In genomic region chr16:12379318-12379717, GRCh38 we compare ENCODE assay signal across 27 cellular contexts.
"Had no signal": no experiment of that assay in that cellular context is flagged by ENCODE, and none has a peak within 500 bp of the region (broad histone marks: within the 10 kb centered on the region; RNA-seq: fewer than 3 reads in every experiment).

No MANE protein-coding gene starts in this region.

- DNase-seq: hippocampal formation; kidney glomerular epithelial cell; left cardiac atrium; left lung; mesendoderm; naive B cell; natural killer cell; ovary; stimulated activated CD4-positive, alpha-beta T cell treated with anti-CD3 and anti-CD28 coated beads, Interleukin-12 subunit alpha, Interleukin-12 subunit beta, amount 100 ng/mL, for 4 hours; stimulated activated CD4-positive, alpha-beta T cell treated with anti-CD3 and anti-CD28 coated beads, Interleukin-15, amount 100 ng/mL, for 24 hours; stimulated activated CD4-positive, alpha-beta T cell treated with anti-CD3 and anti-CD28 coated beads, Interleukin-2, amount 100 ng/mL, for 24 hours; stimulated activated CD4-positive, alpha-beta T cell treated with anti-CD3 and anti-CD28 coated beads, Interleukin-4, amount 100 ng/mL, for 1 hour; stimulated activated naive CD4-positive, alpha-beta T cell; tibial artery; trophoblast cell; upper lobe of right lung had no signal

- H3K27me3 Mint-ChIP-seq: naive B cell; progenitor cell of endocrine pancreas; stimulated activated naive CD8-positive, alpha-beta T cell treated with anti-CD3 and anti-CD28 coated beads, Interleukin-15, Interleukin-2, amounts not matched to agents 100 ng/mL and 50 ng/mL, for 24 hours had no signal

- H3K27ac ChIP-seq: left lung, ovary, right atrium auricular region, skin epidermis, suprapubic skin, thoracic aorta, tibial artery, upper lobe of right lung had no signal

- H3K36me3 Mint-ChIP-seq: mesothelial cell of epicardium, natural killer cell had no signal

- H3K9me3 ChIP-seq: left lung, ovary, right atrium auricular region, suprapubic skin, thoracic aorta, tibial artery, upper lobe of right lung had no signal

- H3K27me3 ChIP-seq: left lung, ovary, right atrium auricular region, suprapubic skin, tibial artery, upper lobe of right lung had no signal

- FAIRE-seq: keratinocyte, urothelium cell line had no signal

- H3K27ac Mint-ChIP-seq: mesothelial cell of epicardium; progenitor cell of endocrine pancreas; stimulated activated naive CD8-positive, alpha-beta T cell treated with anti-CD3 and anti-CD28 coated beads, Interleukin-15, Interleukin-2, amounts not matched to agents 100 ng/mL and 50 ng/mL, for 24 hours had no signal

- H3K4me1 Mint-ChIP-seq: mesothelial cell of epicardium had no signal

- H3K4me3 ChIP-seq: left lung, lung, ovary, right atrium auricular region, skin epidermis, suprapubic skin, thoracic aorta, tibial artery, upper lobe of right lung had no signal

- H3K4me1 ChIP-seq: left lung, right atrium auricular region, upper lobe of right lung had no signal

- H3K4me3 Mint-ChIP-seq: mesothelial cell of epicardium; naive B cell; natural killer cell; stimulated activated naive CD8-positive, alpha-beta T cell treated with anti-CD3 and anti-CD28 coated beads, Interleukin-15, Interleukin-2, amounts not matched to agents 100 ng/mL and 50 ng/mL, for 24 hours had no signal

- H3K36me3 ChIP-seq: left lung, ovary, right atrium auricular region, suprapubic skin, thoracic aorta, tibial artery, upper lobe of right lung had no signal

- H3K9me3 Mint-ChIP-seq: naive B cell; natural killer cell; stimulated activated naive CD8-positive, alpha-beta T cell treated with anti-CD3 and anti-CD28 coated beads, Interleukin-15, Interleukin-2, amounts not matched to agents 100 ng/mL and 50 ng/mL, for 24 hours had no signal

- ATAC-seq: left cardiac atrium, left lung, natural killer cell, sciatic nerve, upper lobe of right lung had no signal
